Comparison of ENCODE assay signal across 24 cellular contexts in genomic region chr3:186618318-186618938, GRCh38. TPM values are rescaled to one million over a fixed set of nuclear protein-coding genes. Genes with fewer than 3 reads are reported as not detected.
DNase-seq lines count a peak whose midpoint lies in the region; ATAC-seq and TF ChIP-seq lines count a peak whose summit lies in the region.
"Had no signal": no experiment of that assay in that cellular context is flagged by ENCODE, and none has a peak within 500 bp of the region (broad histone marks: within the 10 kb centered on the region; RNA-seq: fewer than 3 reads in every experiment).

No MANE protein-coding gene starts in this region.

- WGBS in trophoblast cell (ENCODE audit: extremely low coverage, insufficient coverage, insufficient read length) = no CpG with 5 or more reads among the region's 8 CpGs

- no peaks in the 10 kb centered on the region for H3K27me3 ChIP-seq in trophoblast cell (ENCODE audit: insufficient read depth, low read length)
- peaks cover 28% of the 10 kb centered on the region for H3K27me3 ChIP-seq in lower lobe of right lung (ENCODE audit: low read depth)

- intact Hi-C loops in lower lobe of right lung (cut with DNase I) = loop anchor here (10.0 kb wide), 1 partner anchor 206 kb away; no protein-coding TSS in a partner anchor

- no peak overlapping the region for H2AK5ac ChIP-seq in trophoblast cell (ENCODE audit: low read length)

- H2BK120ac ChIP-seq in trophoblast cell (ENCODE audit: insufficient read depth, low read length, poor library complexity) = no peak overlapping the region

- H3K27ac ChIP-seq in RWPE1 (peak overlapping the region; percentile 89), trophoblast cell (ENCODE audit: low read depth, low read length) (no peak overlapping the region), lower lobe of right lung (no peak overlapping the region)
- H3K27ac ChIP-seq: PC-9, SK-N-MC had no signal

- H2BK12ac ChIP-seq in trophoblast cell (ENCODE audit: low read length) = no peak overlapping the region

- H3K18ac ChIP-seq in trophoblast cell (ENCODE audit: low read length) = no peak overlapping the region

- H4K8ac ChIP-seq in trophoblast cell (ENCODE audit: low read depth, low read length) = no peak overlapping the region

- no peaks in the 10 kb centered on the region for H3K79me1 ChIP-seq in trophoblast cell (ENCODE audit: low read length)

- no peaks in the 10 kb centered on the region for H3K36me3 Mint-ChIP-seq in stimulated activated memory B cell treated with anti-CD40 and anti-IgM and Interleukin-4, amounts not matched to agents 10 μg/mL and 1 μg/mL and 100 μg/mL, for 72 hours
- H3K36me3 Mint-ChIP-seq: CD8-positive, alpha-beta memory T cell had no signal

- DNase-seq in DMS79 treated with DMSO at 0.1 percent for 48 hours (lab: John Stamatoyannopoulos, UW) = peak; percentile 66
- DNase-seq in RWPE1 (ENCODE audit: low spot score) = no peak
- DNase-seq in left lobe of liver (ENCODE audit: low spot score) = peak; percentile 43
- DNase-seq in trophoblast cell = no peak
- DNase-seq in lower lobe of right lung = no peak
- DNase-seq: AML-193; C1 segment of cervical spinal cord; Calu3; CD8-positive, alpha-beta memory T cell; DMS153; GDM1; H7; Kasumi-1; NCI-H2081 treated with DMSO at 0.1 percent for 48 hours; NCI-H510A; PC-9; RPMI8226; SHP77 treated with DMSO at 0.1 percent for 48 hours; SW 1271 had no signal

- H3K4me2 ChIP-seq in trophoblast cell (ENCODE audit: low read length) = no peak overlapping the region

- no peak overlapping the region for H3K9ac ChIP-seq in trophoblast cell (ENCODE audit: low read length)

- H3K23ac ChIP-seq in trophoblast cell (ENCODE audit: low read length) = no peak overlapping the region

- H3K36me3 ChIP-seq in trophoblast cell (ENCODE audit: control insufficient read depth in 1 of 2, insufficient read depth in 2 of 2, low read length in 2 of 2) = no peaks in the 10 kb centered on the region
- H3K36me3 ChIP-seq in lower lobe of right lung = no peaks in the 10 kb centered on the region

- peaks cover 0 to 2% of the 10 kb centered on the region in 2 experiments for H3K4me1 ChIP-seq in trophoblast cell (ENCODE audit: control insufficient read depth in 1 of 2, insufficient read depth in 2 of 2, low read length in 2 of 2)
- H3K4me1 ChIP-seq in lower lobe of right lung = peaks cover 11% of the 10 kb centered on the region

- H2AFZ ChIP-seq in trophoblast cell (ENCODE audit: insufficient read depth, low read length, poor library complexity) = no peak overlapping the region
- H2AFZ ChIP-seq: PC-9 had no signal

- H2BK5ac ChIP-seq in trophoblast cell (ENCODE audit: low read depth, low read length, poor library complexity) = no peak overlapping the region

- no peak overlapping the region for H3K4ac ChIP-seq in trophoblast cell (ENCODE audit: low read depth, low read length)

- peaks cover 21% of the 10 kb centered on the region for H3K4me1 Mint-ChIP-seq in stimulated activated memory B cell treated with anti-CD40 and anti-IgM and Interleukin-4, amounts not matched to agents 10 μg/mL and 1 μg/mL and 100 μg/mL, for 72 hours

- CTCF ChIA-PET in RWPE1 (lab: Yijun Ruan, JAX) = interaction anchor here (0.6 to 1.9 kb wide), 3 partner anchors 18 to 208 kb away, joined by 3 to 8 read pairs (median 3); no protein-coding TSS in a partner anchor

- H3K14ac ChIP-seq in trophoblast cell (ENCODE audit: low read length) = no peak overlapping the region

- POLR2A ChIA-PET in RWPE1 (lab: Yijun Ruan, JAX; ENCODE audit: low non-redundant PET) = no interaction called here

- H3K27me3 Mint-ChIP-seq in stimulated activated memory B cell treated with anti-CD40 and anti-IgM and Interleukin-4, amounts not matched to agents 10 μg/mL and 1 μg/mL and 100 μg/mL, for 72 hours = peaks cover 10% of the 10 kb centered on the region

- TF ChIP-seq CTCF in RWPE1 (conservative IDR thresholded peaks at IDR 0.05; ENCODE audit: low read depth) (no peak), lower lobe of right lung (IDR thresholded peaks at IDR 0.05) (no peak)

- no peak for ATAC-seq in left lobe of liver
- ATAC-seq in stimulated activated memory B cell treated with anti-CD40 and anti-IgM and Interleukin-4, amounts not matched to agents 10 μg/mL and 1 μg/mL and 100 μg/mL, for 72 hours = no peak
- ATAC-seq in lower lobe of right lung = no peak

- no peak overlapping the region for H3K27ac Mint-ChIP-seq in stimulated activated memory B cell treated with anti-CD40 and anti-IgM and Interleukin-4, amounts not matched to agents 10 μg/mL and 1 μg/mL and 100 μg/mL, for 72 hours
- H3K27ac Mint-ChIP-seq: CD8-positive, alpha-beta memory T cell had no signal

- no peak overlapping the region for H3K4me3 Mint-ChIP-seq in stimulated activated memory B cell treated with anti-CD40 and anti-IgM and Interleukin-4, amounts not matched to agents 10 μg/mL and 1 μg/mL and 100 μg/mL, for 72 hours

- no peak overlapping the region for H4K12ac ChIP-seq in trophoblast cell (ENCODE audit: low read depth, low read length)

- no peak overlapping the region for H4K91ac ChIP-seq in trophoblast cell (ENCODE audit: low read depth, low read length)

- no peaks in the 10 kb centered on the region for H3K79me2 ChIP-seq in trophoblast cell (ENCODE audit: control insufficient read depth, insufficient read depth, low read length, poor library complexity)

- H3K9me3 Mint-ChIP-seq in stimulated activated memory B cell treated with anti-CD40 and anti-IgM and Interleukin-4, amounts not matched to agents 10 μg/mL and 1 μg/mL and 100 μg/mL, for 72 hours = no peaks in the 10 kb centered on the region
- H3K9me3 Mint-ChIP-seq: CD8-positive, alpha-beta memory T cell had no signal

- H3K9me3 ChIP-seq in trophoblast cell (ENCODE audit: insufficient read depth, low read depth, low read length) (peaks cover 3% of the 10 kb centered on the region), lower lobe of right lung (no peaks in the 10 kb centered on the region)

- H3K4me3 ChIP-seq in trophoblast cell (ENCODE audit: low read depth, low read length) = no peak overlapping the region
- no peak overlapping the region for H3K4me3 ChIP-seq in lower lobe of right lung

RNA-seq across cellular contexts. Expression of gene AHSG, which starts 5.6 kb away (rescaled TPM):
- 763 TPM for total RNA-seq in left lobe of liver
- polyA plus RNA-seq in trophoblast cell (2013) = not detected in 2 replicates
- not detected for total RNA-seq in lower lobe of right lung
- total RNA-seq: A172; CD8-positive, alpha-beta memory T cell; H7; MCF 10A; PC-9 had no signal
- polyA plus RNA-seq: AG04450; CD8-positive, alpha-beta memory T cell had no signal

RNA-seq across cellular contexts. Expression of gene FETUB, which starts 21.8 kb away (rescaled TPM):
- total RNA-seq in left lobe of liver (49.9 TPM), lower lobe of right lung (not detected)
- polyA plus RNA-seq in trophoblast cell (2013) = not detected in 2 replicates
- total RNA-seq: Calu3; CD8-positive, alpha-beta memory T cell; H7; MCF 10A; PC-9 had no signal
- polyA plus RNA-seq: AG04450; CD8-positive, alpha-beta memory T cell had no signal

RNA-seq across cellular contexts. Expression of gene HRG, which starts 47.4 kb away (rescaled TPM):
- total RNA-seq in left lobe of liver (324 TPM), lower lobe of right lung (not detected)
- polyA plus RNA-seq in trophoblast cell (2013) = 0.05 TPM in 1 of 2 replicates, not detected in the other
- total RNA-seq: A172; CD8-positive, alpha-beta memory T cell had no signal
- polyA plus RNA-seq: AG04450; CD8-positive, alpha-beta memory T cell had no signal

RNA-seq across cellular contexts. Expression of gene DNAJB11, which starts 47.9 kb away (rescaled TPM):
- total RNA-seq in left lobe of liver = 35.3 TPM
- 116 and 119 TPM in 2 replicates for polyA plus RNA-seq in trophoblast cell (2013)
- total RNA-seq in lower lobe of right lung = 37.8 TPM

RNA-seq across cellular contexts. Expression of gene TBCCD1, which starts 51.3 kb away (rescaled TPM):
- total RNA-seq in left lobe of liver (6.4 TPM), lower lobe of right lung (10.3 TPM)
- 7.3 and 7.6 TPM in 2 replicates for polyA plus RNA-seq in trophoblast cell (2013)

Comparison
In these comparisons a context has a peak if more than half of its experiments do, and no peak if none do; other contexts are left out.
1. DNase-seq: peak in DMS79 treated with DMSO at 0.1 percent for 48 hours (single experiment) and left lobe of liver (single experiment); none in RWPE1 (single experiment), trophoblast cell (0 of 2) and lower lobe of right lung (single experiment).
2. RNA of gene AHSG, which starts 5.6 kb away (total RNA-seq): 763 TPM in left lobe of liver (single experiment); not detected in lower lobe of right lung (single experiment); every median in the first group is over 100 times any median in the second.
3. RNA of gene FETUB, which starts 21.8 kb away (total RNA-seq): 49.9 TPM in left lobe of liver (single experiment); not detected in lower lobe of right lung (single experiment); every median in the first group is over 10 times any median in the second.
4. RNA of gene HRG, which starts 47.4 kb away (total RNA-seq): 324 TPM in left lobe of liver (single experiment); not detected in lower lobe of right lung (single experiment); every median in the first group is over 100 times any median in the second.